ENCODE assay signal across 15 cellular contexts in genomic region chr15:48695088-48695834, GRCh38. TPM values are rescaled to one million over a fixed set of nuclear protein-coding genes. Genes with fewer than 3 reads are reported as not detected.
DNase-seq lines count a peak whose midpoint lies in the region; ATAC-seq and TF ChIP-seq lines count a peak whose summit lies in the region.
"Had no signal": no experiment of that assay in that cellular context is flagged by ENCODE, and none has a peak within 500 bp of the region (broad histone marks: within the 10 kb centered on the region; RNA-seq: fewer than 3 reads in every experiment).

No MANE protein-coding gene starts in this region.

- H4K20me1 ChIP-seq in smooth muscle cell (ENCODE audit: low read depth), result no peaks in the 10 kb centered on the region

- no peaks in the 10 kb centered on the region for H3F3A ChIP-seq in smooth muscle cell (ENCODE audit: low read depth)

- POLR2A ChIA-PET in CD8-positive, alpha-beta memory T cell (lab: Charles Lee), result no interaction called here

- H3K4me3 ChIP-seq in adipocyte (ENCODE audit: low read length) (no peak overlapping the region), smooth muscle cell (no peak overlapping the region), upper lobe of right lung (no peak overlapping the region)
- H3K4me3 ChIP-seq in CD8-positive, alpha-beta memory T cell (ENCODE audit: low read length), result no peak overlapping the region
- H3K4me3 ChIP-seq: left ventricle myocardium inferior, spleen, tibial nerve had no signal

- in situ Hi-C loops in GM13976 (cut with MboI; ENCODE audit: low sequenced_read_pairs, unreplicated experiment), result no loop called here

- CTCF ChIA-PET in CD8-positive, alpha-beta memory T cell (lab: Charles Lee), result no interaction called here

- H3K79me2 ChIP-seq in smooth muscle cell (ENCODE audit: low read depth), result no peaks in the 10 kb centered on the region

- H3K4me2 ChIP-seq in smooth muscle cell, result peak overlapping the region; percentile 35

- no peak overlapping the region for H2AFZ ChIP-seq in smooth muscle cell (ENCODE audit: low read depth)

- DNase-seq in HCEC 1CT, result peak; percentile 95
- DNase-seq in adipocyte (ENCODE audit: low read depth), result peak; percentile 82
- DNase-seq in fibroblast of the conjunctiva (ENCODE audit: low read depth), result peak; percentile 42
- no peak for DNase-seq in smooth muscle cell (lab: John Stamatoyannopoulos, UW; ENCODE audit: unreplicated experiment)
- no peak for DNase-seq in GM13976 (ENCODE audit: low spot score)
- DNase-seq in upper lobe of right lung, result no peak
- DNase-seq in LoVo (ENCODE audit: low spot score), result no peak
- DNase-seq in CD8-positive, alpha-beta memory T cell, result no peak
- DNase-seq: activated CD8-positive, alpha-beta T cell treated with anti-CD3 and anti-CD28 coated beads, Interleukin-2, amount 10 ng/mL, durations not matched to agents 7 days and 5 days; DMS153; GOT3; left ventricle myocardium inferior; NCI-H345; spleen had no signal

- no peak for ATAC-seq in upper lobe of right lung
- ATAC-seq: activated CD8-positive, alpha-beta T cell treated with anti-CD3 and anti-CD28 coated beads, Interleukin-2, amount 10 ng/mL, durations not matched to agents 7 days and 5 days had no signal

- no peaks in the 10 kb centered on the region for H3K27me3 Mint-ChIP-seq in CD8-positive, alpha-beta memory T cell

- H3K9ac ChIP-seq in adipocyte (ENCODE audit: low read length) (peak overlapping the region; percentile 24), smooth muscle cell (ENCODE audit: low read depth) (peak overlapping the region; percentile 59)

- intact Hi-C loops in upper lobe of right lung (cut with DNase I), result no loop called here

- H3K36me3 Mint-ChIP-seq in CD8-positive, alpha-beta memory T cell, result no peaks in the 10 kb centered on the region

- no peaks in the 10 kb centered on the region for H3K4me1 Mint-ChIP-seq in CD8-positive, alpha-beta memory T cell

- H3K27ac Mint-ChIP-seq in CD8-positive, alpha-beta memory T cell, result no peak overlapping the region
- H3K27ac Mint-ChIP-seq: activated CD8-positive, alpha-beta T cell treated with anti-CD3 and anti-CD28 coated beads, Interleukin-2, amount 10 ng/mL, durations not matched to agents 7 days and 5 days had no signal

- no peak overlapping the region for H3K4me3 Mint-ChIP-seq in CD8-positive, alpha-beta memory T cell
- H3K4me3 Mint-ChIP-seq: activated CD8-positive, alpha-beta T cell treated with anti-CD3 and anti-CD28 coated beads, Interleukin-2, amount 10 ng/mL, durations not matched to agents 7 days and 5 days had no signal

- H3K4me1 ChIP-seq in adipocyte (ENCODE audit: control insufficient read depth, insufficient read depth, low read length) (peaks cover 32% of the 10 kb centered on the region), smooth muscle cell (ENCODE audit: low read depth) (peaks cover 9% of the 10 kb centered on the region), upper lobe of right lung (no peaks in the 10 kb centered on the region)
- H3K4me1 ChIP-seq in CD8-positive, alpha-beta memory T cell (ENCODE audit: insufficient read depth, low read length), result no peaks in the 10 kb centered on the region
- H3K4me1 ChIP-seq: left ventricle myocardium inferior, spleen, tibial nerve had no signal

- H3K9me3 ChIP-seq in adipocyte (ENCODE audit: control insufficient read depth, low read length) (no peaks in the 10 kb centered on the region), smooth muscle cell (replicated peaks; ENCODE audit: low read depth) (no peaks in the 10 kb centered on the region), upper lobe of right lung (no peaks in the 10 kb centered on the region)
- no peaks in the 10 kb centered on the region for H3K9me3 ChIP-seq in CD8-positive, alpha-beta memory T cell (ENCODE audit: low read length)
- H3K9me3 ChIP-seq: left ventricle myocardium inferior, spleen, tibial nerve had no signal

- H3K27ac ChIP-seq in smooth muscle cell (ENCODE audit: low read depth) (peak overlapping the region; percentile 91), upper lobe of right lung (no peak overlapping the region)
- H3K27ac ChIP-seq in CD8-positive, alpha-beta memory T cell (ENCODE audit: low read depth, low read length), result no peak overlapping the region
- H3K27ac ChIP-seq: left ventricle myocardium inferior, spleen, tibial nerve had no signal

- H3K36me3 ChIP-seq in adipocyte (ENCODE audit: control insufficient read depth, insufficient read depth, low read length, severe bottlenecking) (no peaks in the 10 kb centered on the region), smooth muscle cell (ENCODE audit: low read depth) (no peaks in the 10 kb centered on the region), upper lobe of right lung (no peaks in the 10 kb centered on the region)
- H3K36me3 ChIP-seq in CD8-positive, alpha-beta memory T cell (ENCODE audit: insufficient read depth, low read length), result no peaks in the 10 kb centered on the region
- H3K36me3 ChIP-seq: left ventricle myocardium inferior, spleen, tibial nerve had no signal

- H3K27me3 ChIP-seq in adipocyte (replicated peaks; ENCODE audit: control insufficient read depth, insufficient read depth, low read length) (no peaks in the 10 kb centered on the region), smooth muscle cell (ENCODE audit: low read depth) (no peaks in the 10 kb centered on the region), upper lobe of right lung (no peaks in the 10 kb centered on the region)
- no peaks in the 10 kb centered on the region for H3K27me3 ChIP-seq in CD8-positive, alpha-beta memory T cell (ENCODE audit: insufficient read depth, low read length, poor library complexity, severe bottlenecking)
- H3K27me3 ChIP-seq: spleen, tibial nerve had no signal

- TF ChIP-seq CTCF in smooth muscle cell (IDR thresholded peaks at IDR 0.05; ENCODE audit: borderline replicate concordance, insufficient read depth, poor library complexity, severe bottlenecking) (no peak), GM13976 (IDR thresholded peaks at IDR 0.05; ENCODE audit: borderline replicate concordance, control extremely low read depth, extremely low read depth, insufficient read depth, missing control alignments) (no peak), upper lobe of right lung (IDR thresholded peaks at IDR 0.05) (no peak)

- H3K9me3 Mint-ChIP-seq in CD8-positive, alpha-beta memory T cell, result no peaks in the 10 kb centered on the region

RNA-seq across cellular contexts. Expression of gene FBN1, which starts 49.8 kb away (rescaled TPM):
- total RNA-seq in smooth muscle cell (330 and 455 TPM in 2 replicates), upper lobe of right lung (46.9 TPM)
- 97.3 and 137 TPM in 2 replicates for polyA plus RNA-seq in smooth muscle cell
- under 1 TPM; 0.13 to 0.46 TPM for total RNA-seq in CD8-positive, alpha-beta memory T cell
- polyA plus RNA-seq in CD8-positive, alpha-beta memory T cell, result 0.21 TPM

Comparison
In these comparisons a context has a peak if more than half of its experiments do, and no peak if none do; other contexts are left out.
1. DNase-seq: peak in HCEC 1CT (single experiment), adipocyte (single experiment) and fibroblast of the conjunctiva (single experiment); none in smooth muscle cell (single experiment), GM13976 (single experiment), upper lobe of right lung (single experiment), LoVo (single experiment) and CD8-positive, alpha-beta memory T cell (0 of 5).
2. RNA of gene FBN1, which starts 49.8 kb away (total RNA-seq): 330 to 455 TPM in smooth muscle cell and 46.9 TPM in upper lobe of right lung (single experiment); 0.13 to 0.46 TPM in CD8-positive, alpha-beta memory T cell; every median in the first group is over 10 times any median in the second.